9 cellular contexts compared by ENCODE assay signal in genomic region chr10:43623351-43623750, GRCh38. TPM values are rescaled to one million over a fixed set of nuclear protein-coding genes. Genes with fewer than 3 reads are reported as not detected.
DNase-seq lines count a peak whose midpoint lies in the region; ATAC-seq lines count a peak whose summit lies in the region.
"Had no signal": no experiment of that assay in that cellular context is flagged by ENCODE, and none has a peak within 500 bp of the region (broad histone marks: within the 10 kb centered on the region; RNA-seq: fewer than 3 reads in every experiment).

No MANE protein-coding gene starts in this region.

- H3K4me3 ChIP-seq in adipocyte (ENCODE audit: low read length): peak overlapping the region; percentile 55

- no peaks in the 10 kb centered on the region for H3K27me3 ChIP-seq in adipocyte (replicated peaks; ENCODE audit: control insufficient read depth, insufficient read depth, low read length)

- no peaks in the 10 kb centered on the region for H3K4me1 ChIP-seq in adipocyte (ENCODE audit: control insufficient read depth, insufficient read depth, low read length)

- DNase-seq in DMS79 (lab: John Stamatoyannopoulos, UW) (peak; percentile 2), LHCN-M2 (ENCODE audit: low read depth) (peak; percentile 38), adipocyte (ENCODE audit: low read depth) (peak; percentile 19), myocyte (ENCODE audit: low read depth) (peak; percentile 14), NCI-H446 (lab: John Stamatoyannopoulos, UW) (no peak), COLO829 (ENCODE audit: low spot score) (no peak)
- DNase-seq in stimulated activated CD4-positive, alpha-beta T cell treated with anti-CD3 and anti-CD28 coated beads, Interleukin-2, amount 100 ng/mL, for 24 hours: no peak
- DNase-seq: activated CD4-positive, alpha-beta T cell treated with anti-CD3 and anti-CD28 coated beads, Interleukin-2, amount 50 U/mL, for 48 hours had no signal

- peaks cover 18% of the 10 kb centered on the region for H3K9me3 ChIP-seq in adipocyte (ENCODE audit: control insufficient read depth, low read length)

- ATAC-seq in GM21737 (IDR thresholded peaks at IDR 0.05; ENCODE audit: unreplicated experiment): no peak

- no peaks in the 10 kb centered on the region for H3K36me3 ChIP-seq in adipocyte (ENCODE audit: control insufficient read depth, insufficient read depth, low read length, severe bottlenecking)

- H3K9ac ChIP-seq in adipocyte (ENCODE audit: low read length): no peak overlapping the region

RNA-seq across cellular contexts. Expression of gene ZNF485, which starts 17.1 kb away (rescaled TPM):
- total RNA-seq in LHCN-M2 (2014; rRNA removed) (6.2 and 6.4 TPM in 2 replicates), myocyte (2.5 and 3.9 TPM in 2 replicates)
- polyA plus RNA-seq in LHCN-M2 (2012): 1.7 TPM
- 1.2 TPM for polyA plus RNA-seq in myocyte (2012)

RNA-seq across cellular contexts. Expression of gene ZNF32, which starts 25.3 kb away (rescaled TPM):
- total RNA-seq in LHCN-M2 (2014; rRNA removed) (36.7 and 37.4 TPM in 2 replicates), myocyte (28.6 and 35.2 TPM in 2 replicates)
- polyA plus RNA-seq in LHCN-M2 (2012): 32.5 TPM
- polyA plus RNA-seq in myocyte (2012): 32.8 TPM

RNA-seq across cellular contexts. Expression of gene ZNF239, which starts 48.9 kb away (rescaled TPM):
- 4.1 and 4.9 TPM in 2 replicates for total RNA-seq in LHCN-M2 (2014; rRNA removed)
- 1.9 TPM for polyA plus RNA-seq in LHCN-M2 (2012)
- total RNA-seq in myocyte: 1.7 and 3.6 TPM in 2 replicates
- 1.3 TPM for polyA plus RNA-seq in myocyte (2012)

Comparison
In these comparisons a context has a peak if more than half of its experiments do, and no peak if none do; other contexts are left out.
1. DNase-seq: peak in DMS79 (single experiment), LHCN-M2 (single experiment), adipocyte (single experiment) and myocyte (single experiment); none in stimulated activated CD4-positive, alpha-beta T cell treated with anti-CD3 and anti-CD28 coated beads, Interleukin-2, amount 100 ng/mL, for 24 hours (0 of 2), NCI-H446 (0 of 2) and COLO829 (single experiment).